Comparison of ENCODE assay signal across 19 cellular contexts in the genomic region with DNA sequence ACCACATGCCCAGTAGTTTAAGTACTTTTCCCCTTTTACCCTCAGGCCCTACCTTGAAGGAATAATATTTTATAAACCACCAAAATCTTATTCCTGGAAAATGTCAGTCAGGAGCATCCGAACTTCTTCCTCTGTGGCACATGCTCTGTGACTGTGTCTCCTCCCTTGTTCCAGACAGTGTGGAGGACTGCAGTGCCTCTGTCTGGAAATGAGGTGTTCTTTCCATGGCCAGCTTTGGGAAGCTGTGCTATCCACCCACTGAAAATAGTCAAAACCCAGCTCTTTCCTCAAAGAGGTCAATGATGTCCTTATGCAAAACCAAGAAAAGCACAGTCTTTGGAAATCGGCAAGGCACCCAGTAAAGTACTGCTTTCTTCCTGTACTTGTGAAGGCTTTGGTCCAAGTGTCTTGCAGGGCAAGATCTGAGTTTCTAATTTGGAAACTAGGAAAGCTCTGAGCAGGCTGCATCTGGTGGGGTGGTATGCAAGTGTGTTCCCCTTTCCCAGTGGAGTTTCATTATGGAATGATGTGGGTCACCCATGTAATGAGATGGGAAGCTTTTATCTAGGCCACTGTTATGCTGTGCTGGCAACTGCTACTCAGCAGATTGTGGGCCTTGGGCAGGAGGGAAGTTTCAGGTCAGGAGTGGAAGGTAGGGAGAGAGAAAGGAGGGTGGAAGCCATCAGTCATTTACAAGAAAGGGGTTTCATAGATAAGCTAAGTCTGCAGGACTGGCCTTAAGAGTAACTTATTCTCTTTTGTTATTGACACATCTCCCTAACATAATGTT. TPM values are rescaled to one million over a fixed set of nuclear protein-coding genes. Genes with fewer than 3 reads are reported as not detected.
A peak's percentile ranks its signal among the peaks of the same experiment; 100 is the strongest.
DNase-seq lines count a peak whose midpoint lies in the region; ATAC-seq and TF ChIP-seq lines count a peak whose summit lies in the region.
"Had no signal": no experiment of that assay in that cellular context is flagged by ENCODE, and none has a peak within 500 bp of the region (broad histone marks: within the 10 kb centered on the region; RNA-seq: fewer than 3 reads in every experiment).

No MANE protein-coding gene starts in this region.

- H3K27me3 Mint-ChIP-seq in activated naive CD4-positive, alpha-beta T cell treated with anti-CD3 and anti-CD28 coated beads, Interleukin-2, amount 10 ng/mL, durations not matched to agents 7 days and 5 days: no peaks in the 10 kb centered on the region
- H3K27me3 Mint-ChIP-seq in activated CD4-positive, alpha-beta memory T cell treated with anti-CD3 and anti-CD28 coated beads for 36 hours: no peaks in the 10 kb centered on the region

- H3K9ac ChIP-seq in subcutaneous abdominal adipose tissue (ENCODE audit: low read length in 5 of 5): peak overlapping the region in 2 of 5 donors; percentile 31 to 43
- H3K9ac ChIP-seq: SK-N-SH had no signal

- H3K9me3 Mint-ChIP-seq in activated naive CD4-positive, alpha-beta T cell treated with anti-CD3 and anti-CD28 coated beads, Interleukin-2, amount 10 ng/mL, durations not matched to agents 7 days and 5 days: no peaks in the 10 kb centered on the region
- H3K9me3 Mint-ChIP-seq in activated CD4-positive, alpha-beta memory T cell treated with anti-CD3 and anti-CD28 coated beads for 36 hours: no peaks in the 10 kb centered on the region
- H3K9me3 Mint-ChIP-seq: activated T-cell treated with anti-CD3 and anti-CD28 coated beads, Interleukin-2, amount 50 U/mL, for 72 hours; WTC11 had no signal

- H3K4me3 Mint-ChIP-seq in activated naive CD4-positive, alpha-beta T cell treated with anti-CD3 and anti-CD28 coated beads, Interleukin-2, amount 10 ng/mL, durations not matched to agents 7 days and 5 days: no peak overlapping the region
- no peak overlapping the region for H3K4me3 Mint-ChIP-seq in activated CD4-positive, alpha-beta memory T cell treated with anti-CD3 and anti-CD28 coated beads for 36 hours
- H3K4me3 Mint-ChIP-seq: WTC11 had no signal

- POLR2A ChIA-PET in activated CD4-positive, alpha-beta memory T cell treated with anti-CD3 and anti-CD28 coated beads for 36 hours (lab: Charles Lee): no interaction called here

- peaks cover 0 to 22% (median 0%) of the 10 kb centered on the region in 9 donors for H3K36me3 ChIP-seq in heart left ventricle
- H3K36me3 ChIP-seq in subcutaneous abdominal adipose tissue (ENCODE audit: control insufficient read depth in 5 of 5, insufficient read depth in 5 of 5, low read length in 5 of 5): peaks cover 0 to 16% (median 0%) of the 10 kb centered on the region in 5 donors

- H3K27ac ChIP-seq in heart left ventricle: peak overlapping the region in 7 of 12 donors; percentile 11 to 64 (median 32)
- H3K27ac ChIP-seq in subcutaneous abdominal adipose tissue (ENCODE audit: low read depth, low read length): peak overlapping the region; percentile 21
- H3K27ac ChIP-seq: hepatocyte, tibial artery had no signal

- intact Hi-C loops in activated CD4-positive, alpha-beta memory T cell treated with anti-CD3 and anti-CD28 coated beads for 36 hours (cut with micrococcal nuclease): no loop called here
- intact Hi-C loops in heart left ventricle (cut with DNase I): no loop called here

- no peaks in the 10 kb centered on the region for H3K9me3 ChIP-seq in heart left ventricle
- H3K9me3 ChIP-seq in subcutaneous abdominal adipose tissue (ENCODE audit: control insufficient read depth in 5 of 5, low read length in 5 of 5): no peaks in the 10 kb centered on the region
- H3K9me3 ChIP-seq: SK-N-SH, tibial artery had no signal

- H3K4me1 ChIP-seq in heart left ventricle (peaks cover 0 to 75% (median 47%) of the 10 kb centered on the region in 12 donors), subcutaneous abdominal adipose tissue (ENCODE audit: control insufficient read depth in 5 of 5, insufficient read depth in 5 of 5, low read length in 5 of 5) (peaks cover 7 to 94% (median 82%) of the 10 kb centered on the region in 5 donors)

- peak in 3 of 4 donors; percentile 66 to 74 (median 69) for ATAC-seq in heart left ventricle
- no peak for ATAC-seq in HG02610 (IDR thresholded peaks at IDR 0.05; ENCODE audit: unreplicated experiment)
- ATAC-seq: activated T-cell treated with anti-CD3 and anti-CD28 coated beads, Interleukin-2, amount 50 U/mL, for 72 hours; left colon; WTC11 had no signal

- CTCF ChIA-PET in activated naive CD4-positive, alpha-beta T cell treated with anti-CD3 and anti-CD28 coated beads, Interleukin-2, amount 10 ng/mL, durations not matched to agents 7 days and 5 days (lab: Charles Lee): interaction anchor here (0.5 to 3.7 kb wide), 5 partner anchors 23 to 356 kb away, joined by 3 to 20 read pairs (median 6); no protein-coding TSS in a partner anchor
- CTCF ChIA-PET in activated CD4-positive, alpha-beta memory T cell treated with anti-CD3 and anti-CD28 coated beads for 36 hours (lab: Charles Lee): interaction anchor here (0.8 to 6.5 kb wide), 3 partner anchors 31 to 40 kb away, joined by 3 to 43 read pairs (median 23); no protein-coding TSS in a partner anchor

- DNase-seq in activated naive CD4-positive, alpha-beta T cell treated with anti-CD3 and anti-CD28 coated beads, Interleukin-2, amount 10 ng/mL, durations not matched to agents 7 days and 5 days: no peak
- DNase-seq in activated naive CD4-positive, alpha-beta T cell treated with Interleukin-2 at 50 U/mL for 16 hours: no peak
- no peak for DNase-seq in activated CD4-positive, alpha-beta memory T cell treated with anti-CD3 and anti-CD28 coated beads for 36 hours
- no peak for DNase-seq in heart left ventricle
- no peak for DNase-seq in effector CD8-positive, alpha-beta T cell (lab: John Stamatoyannopoulos, UW)
- DNase-seq in NCI-H146 treated with DMSO at 0.1 percent for 48 hours (lab: John Stamatoyannopoulos, UW; ENCODE audit: unreplicated experiment): no peak
- DNase-seq: activated T-cell treated with anti-CD3 and anti-CD28 coated beads, Interleukin-2, amount 50 U/mL, for 72 hours; dermis blood vessel endothelial cell; DMS 273 treated with DMSO at 0.1 percent for 48 hours; left colon; NCI-H1694; NCI-H446; SK-N-SH; tibial artery had no signal

- no peak for TF ChIP-seq POLR2A in heart left ventricle (IDR thresholded peaks at IDR 0.05)

- peaks cover 90% of the 10 kb centered on the region for H3K4me1 Mint-ChIP-seq in activated naive CD4-positive, alpha-beta T cell treated with anti-CD3 and anti-CD28 coated beads, Interleukin-2, amount 10 ng/mL, durations not matched to agents 7 days and 5 days
- peaks cover 92% of the 10 kb centered on the region for H3K4me1 Mint-ChIP-seq in activated CD4-positive, alpha-beta memory T cell treated with anti-CD3 and anti-CD28 coated beads for 36 hours (ENCODE audit: low read depth)

- H3K27ac Mint-ChIP-seq in activated naive CD4-positive, alpha-beta T cell treated with anti-CD3 and anti-CD28 coated beads, Interleukin-2, amount 10 ng/mL, durations not matched to agents 7 days and 5 days: peak overlapping the region; percentile 61
- peak overlapping the region; percentile 14 for H3K27ac Mint-ChIP-seq in activated CD4-positive, alpha-beta memory T cell treated with anti-CD3 and anti-CD28 coated beads for 36 hours
- H3K27ac Mint-ChIP-seq: WTC11 had no signal

- H3K27me3 ChIP-seq in heart left ventricle (no peaks in the 10 kb centered on the region), subcutaneous abdominal adipose tissue (ENCODE audit: control insufficient read depth in 5 of 5, insufficient read depth in 4 of 5, low read length in 5 of 5) (no peaks in the 10 kb centered on the region)
- H3K27me3 ChIP-seq: hepatocyte, tibial artery had no signal

- WGBS in heart left ventricle, 4 donors: 46 to 78% (median 63%) methylated on average over 2 of the region's 2 CpGs

- H3K4me3 ChIP-seq in heart left ventricle: no peak overlapping the region
- H3K4me3 ChIP-seq in subcutaneous abdominal adipose tissue (ENCODE audit: low read depth in 1 of 5, low read length in 5 of 5): no peak overlapping the region
- H3K4me3 ChIP-seq: hepatocyte, tibial artery had no signal

- H3K36me3 Mint-ChIP-seq in activated naive CD4-positive, alpha-beta T cell treated with anti-CD3 and anti-CD28 coated beads, Interleukin-2, amount 10 ng/mL, durations not matched to agents 7 days and 5 days: peaks cover 88% of the 10 kb centered on the region
- H3K36me3 Mint-ChIP-seq in activated CD4-positive, alpha-beta memory T cell treated with anti-CD3 and anti-CD28 coated beads for 36 hours: peaks cover 50% of the 10 kb centered on the region
- H3K36me3 Mint-ChIP-seq: WTC11 had no signal

- no peak for TF ChIP-seq CTCF in heart left ventricle (IDR thresholded peaks at IDR 0.05)

RNA-seq across cellular contexts. Expression of a gene that starts 6.0 kb away (rescaled TPM):
- total RNA-seq in activated CD4-positive, alpha-beta memory T cell treated with anti-CD3 and anti-CD28 coated beads for 36 hours: 10 to 100 TPM; 32.9 to 34.5 TPM
- 10 to 100 TPM; 10.0 to 45.3 (median 12.9) TPM for total RNA-seq in heart left ventricle
- 10 to 100 TPM in 1 of 2 donors, 1 to 10 TPM in 1; 4.8 to 16.0 TPM for polyA plus RNA-seq in heart left ventricle
- total RNA-seq: myocyte had no signal
